ENCODE assay signal across 1 cellular context in the genomic region with DNA sequence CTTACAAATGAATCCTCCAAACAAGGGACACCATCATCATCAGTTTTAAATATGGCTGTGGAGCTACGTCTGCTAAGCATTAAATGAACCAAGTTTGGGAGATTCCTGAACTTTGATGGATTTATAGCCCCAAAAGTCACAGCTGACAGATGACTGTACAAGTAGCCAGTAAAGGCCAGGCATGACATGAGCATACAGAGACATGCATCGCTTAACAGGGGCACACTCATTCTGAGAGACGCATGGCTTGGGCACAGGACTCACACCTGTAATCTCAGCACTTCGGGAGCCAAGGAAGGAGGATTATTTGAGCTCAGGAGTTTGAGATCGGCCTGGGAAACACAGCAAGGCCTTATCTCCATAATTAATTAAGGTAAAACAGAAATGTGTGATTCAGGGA.
TF ChIP-seq lines count a peak whose summit lies in the region.

No MANE protein-coding gene starts in this region.

TF ChIP-seq in K562, 482 proteins besides CTCF, POLR2A, EP300 and RAD21:
- peak; percentile 32 for TF ChIP-seq MEIS2 (IDR thresholded peaks at IDR 0.05; ENCODE audit: partially characterized antibody)
- TF ChIP-seq ZNF23 (CRISPR knock-in tag; IDR thresholded peaks at IDR 0.05) = no peak
- no peak for TF ChIP-seq HNRNPUL1 (IDR thresholded peaks at IDR 0.05; ENCODE audit: low read length)
- no peak for TF ChIP-seq ZNF830 (CRISPR knock-in tag; IDR thresholded peaks at IDR 0.05)
